In the genomic region with DNA sequence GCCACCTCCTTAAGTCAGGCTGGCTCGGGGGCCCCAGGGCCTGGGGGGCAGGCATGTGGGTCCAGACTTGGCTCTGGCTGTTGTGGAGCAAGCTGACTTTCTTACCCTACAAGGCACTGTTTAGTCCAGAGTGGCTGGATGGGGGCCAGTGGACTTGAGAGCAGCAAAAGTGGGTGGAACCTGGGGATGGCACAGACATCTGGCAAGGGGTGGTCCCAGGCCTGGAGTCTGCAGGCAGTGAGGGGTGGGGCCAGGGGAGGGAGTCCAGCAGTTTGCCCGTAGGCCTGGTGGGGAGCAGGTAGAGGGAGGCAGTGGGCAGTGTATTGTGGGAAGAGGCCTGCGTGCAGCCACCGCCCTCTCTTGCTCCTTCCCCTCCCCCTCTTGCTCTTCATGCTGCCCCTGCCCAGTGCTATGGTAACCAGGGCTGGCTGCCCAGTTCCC, we compare ENCODE assay signal across 8 cellular contexts. TPM values are rescaled to one million over a fixed set of nuclear protein-coding genes. Genes with fewer than 3 reads are reported as not detected.
A peak's percentile ranks its signal among the peaks of the same experiment; 100 is the strongest.
DNase-seq lines count a peak whose midpoint lies in the region; ATAC-seq and TF ChIP-seq lines count a peak whose summit lies in the region.

No MANE protein-coding gene starts in this region.

- intact Hi-C loops in thyroid gland (cut with DNase I), result loop anchor here (5.0 kb wide), 1 partner anchor 46 kb away; no protein-coding TSS in a partner anchor

- 61% methylated on average over 4 of the region's 4 CpGs for WGBS in hepatocyte (ENCODE audit: low lambda C conversion rate, missing lambda C conversion rate)
- 27 to 46% methylated on average over 2 to 3 of the region's 4 CpGs for WGBS in thyroid gland, 2 donors

- no peaks in the 10 kb centered on the region for H3K9me3 Mint-ChIP-seq in HFFc6

- CTCF ChIA-PET in GM10248 (lab: Yijun Ruan, JAX), result interaction anchor here (0.9 to 9.6 kb wide), 4 partner anchors 9 to 87 kb away, joined by 3 to 115 read pairs (median 8); no protein-coding TSS in a partner anchor

- no peaks in the 10 kb centered on the region for H3K9me2 ChIP-seq in hepatocyte (replicated peaks; ENCODE audit: insufficient read depth)

- H3K4me2 ChIP-seq in hepatocyte, result peak overlapping the region; percentile 44

- peak overlapping the region; percentile 81 for H3K4me3 Mint-ChIP-seq in HFFc6

- H4K20me1 ChIP-seq in hepatocyte (ENCODE audit: insufficient read depth, poor library complexity, severe bottlenecking), result no peaks in the 10 kb centered on the region

- H3K4me1 Mint-ChIP-seq in HFFc6 (ENCODE audit: low read depth), result peaks cover 71% of the 10 kb centered on the region

- POLR2A ChIA-PET in GM10248 (lab: Yijun Ruan, JAX), result interaction anchor here (0.7 kb wide), 1 partner anchor 14 kb away, joined by 3 read pairs; no protein-coding TSS in a partner anchor

- H3K9me3 ChIP-seq in hepatocyte (ENCODE audit: low read depth) (no peaks in the 10 kb centered on the region), thyroid gland (no peaks in the 10 kb centered on the region)

- H3K27me3 ChIP-seq in hepatocyte (peaks cover 6% of the 10 kb centered on the region), thyroid gland (no peaks in the 10 kb centered on the region)

- no peak for TF ChIP-seq POLR2A in thyroid gland (IDR thresholded peaks at IDR 0.05)

- H3K27me3 Mint-ChIP-seq in HFFc6 (ENCODE audit: insufficient read depth), result peaks cover 2% of the 10 kb centered on the region; the same call in 1 of the 2 replicates

- H3K4me3 ChIP-seq in hepatocyte (no peak overlapping the region), thyroid gland (replicated peaks in 1 of 3) (no peak overlapping the region)

- no peak for ATAC-seq in GM18868 (IDR thresholded peaks at IDR 0.05; ENCODE audit: unreplicated experiment)

- H2AFZ ChIP-seq in hepatocyte, result no peak overlapping the region

- peak overlapping the region; percentile 96 for H3K27ac Mint-ChIP-seq in HFFc6

- H3K79me2 ChIP-seq in hepatocyte, result no peaks in the 10 kb centered on the region

- H3K36me3 ChIP-seq in hepatocyte (replicated peaks; ENCODE audit: insufficient read depth, low read depth) (no peaks in the 10 kb centered on the region), thyroid gland (no peaks in the 10 kb centered on the region)

- DNase-seq in HFFc6 (peak; percentile 85), amniotic stem cell (lab: John Stamatoyannopoulos, UW) (peak; percentile 42), hepatocyte (ENCODE audit: low spot score) (peak; percentile 84), thyroid gland (peak; percentile 21 to 28), GM10248 (ENCODE audit: extremely low spot score) (no peak), NCI-H2107 treated with DMSO at 0.1 percent for 48 hours (lab: John Stamatoyannopoulos, UW; ENCODE audit: unreplicated experiment) (no peak), NCI-H345 treated with DMSO at 0.1 percent for 48 hours (lab: John Stamatoyannopoulos, UW; ENCODE audit: unreplicated experiment) (no peak)

- H3K4me1 ChIP-seq in hepatocyte (ENCODE audit: insufficient read depth), result peaks cover 16% of the 10 kb centered on the region
- peaks cover 0 to 2% of the 10 kb centered on the region in 2 donors for H3K4me1 ChIP-seq in thyroid gland

- H3K27ac ChIP-seq in hepatocyte (peak overlapping the region; percentile 84), thyroid gland (no peak overlapping the region)

- H3K36me3 Mint-ChIP-seq in HFFc6 (ENCODE audit: low read depth), result peaks cover 49% of the 10 kb centered on the region

- TF ChIP-seq CTCF in HFFc6 (IDR thresholded peaks at IDR 0.05), result no peak
- TF ChIP-seq CTCF in hepatocyte (IDR thresholded peaks at IDR 0.05; ENCODE audit: poor library complexity), result no peak
- TF ChIP-seq CTCF in thyroid gland (IDR thresholded peaks at IDR 0.05), result no peak
- no peak for TF ChIP-seq CTCF in GM10248 (IDR thresholded peaks at IDR 0.05; ENCODE audit: control extremely low read depth, extremely low read depth, low read depth, missing control alignments)

RNA-seq across cellular contexts. Expression of a gene that starts 19.1 kb away (rescaled TPM):
- total RNA-seq in HFFc6 (2021; fragmentation: NEBNext Ultra II Directional; extraction: Animal tissue kit (Norgen Biotek cat#: 25700)), result 10 to 100 TPM; 80.9 to 89.5 (median 84.7) TPM
- total RNA-seq in hepatocyte (21.1 and 21.6 TPM in 2 replicates), thyroid gland (1 to 10 TPM; 1.9 to 3.5 (median 3.3) TPM)
- 35.8 and 40.0 TPM in 2 replicates for polyA plus RNA-seq in hepatocyte

RNA-seq across cellular contexts. Expression of a gene that starts 35.5 kb away (rescaled TPM):
- under 1 TPM in 5 of 6 experiments, not detected in 1; 0.12 to 0.37 (median 0.19) TPM for total RNA-seq in HFFc6 (2021; fragmentation: NEBNext Ultra II Directional; extraction: Animal tissue kit (Norgen Biotek cat#: 25700))
- 103 and 114 TPM in 2 replicates for total RNA-seq in hepatocyte
- 58.5 and 60.9 TPM in 2 replicates for polyA plus RNA-seq in hepatocyte
- total RNA-seq in thyroid gland, result 10 to 100 TPM; 26.7 to 54.4 (median 28.7) TPM

RNA-seq across cellular contexts. Expression of a gene that starts 45.0 kb away (rescaled TPM):
- 10 to 100 TPM; 68.9 to 85.3 (median 74.1) TPM for total RNA-seq in HFFc6 (2021; fragmentation: NEBNext Ultra II Directional; extraction: Animal tissue kit (Norgen Biotek cat#: 25700))
- total RNA-seq in hepatocyte (51.3 and 76.5 TPM in 2 replicates), thyroid gland (10 to 100 TPM; 26.5 to 50.6 (median 42.6) TPM)
- 67.8 and 75.6 TPM in 2 replicates for polyA plus RNA-seq in hepatocyte

Comparison
In these comparisons a context has a peak if more than half of its experiments do, and no peak if none do; other contexts are left out.
1. DNase-seq: peak in HFFc6 (single experiment), amniotic stem cell (single experiment), hepatocyte (single experiment) and thyroid gland (2 of 2); none in GM10248 (single experiment), NCI-H2107 treated with DMSO at 0.1 percent for 48 hours (single experiment) and NCI-H345 treated with DMSO at 0.1 percent for 48 hours (single experiment).
2. RNA of a gene that starts 35.5 kb away (total RNA-seq): 103 to 114 TPM in hepatocyte and 26.7 to 54.4 TPM in thyroid gland; 0.12 to 0.37 TPM in HFFc6; every median in the first group is over 10 times any median in the second.